ENCODE assay signal across 22 cellular contexts in the genomic region with DNA sequence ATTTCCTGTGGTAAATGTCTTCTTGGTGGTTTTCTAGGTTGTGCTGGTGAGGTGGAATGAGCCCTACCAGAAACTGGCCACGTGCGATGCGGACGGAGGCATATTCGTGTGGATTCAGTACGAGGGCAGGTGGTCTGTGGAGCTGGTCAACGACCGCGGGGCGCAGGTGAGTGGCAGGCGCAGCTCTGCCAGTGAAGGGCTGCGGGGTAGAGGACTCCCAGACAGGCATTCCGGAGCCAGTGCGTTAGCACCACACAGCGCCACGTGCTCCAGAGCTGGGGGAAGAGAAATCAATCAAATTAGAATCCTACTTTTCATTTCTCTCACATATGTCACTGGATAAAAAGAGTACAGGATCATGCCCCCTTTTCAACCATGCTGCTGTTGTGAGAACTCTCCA.
DNase-seq lines count a peak whose midpoint lies in the region; FAIRE-seq and TF ChIP-seq lines count a peak whose summit lies in the region.
"Had no signal": no experiment of that assay in that cellular context is flagged by ENCODE, and none has a peak within 500 bp of the region (broad histone marks: within the 10 kb centered on the region; RNA-seq: fewer than 3 reads in every experiment).

No MANE protein-coding gene starts in this region.

- no peak overlapping the region for H3K4me3 Mint-ChIP-seq in astrocyte (ENCODE audit: unreplicated experiment)
- H3K4me3 Mint-ChIP-seq: B cell; CD8-positive, alpha-beta memory T cell had no signal

- H3K27me3 Mint-ChIP-seq in astrocyte (ENCODE audit: low read depth, unreplicated experiment), result no peaks in the 10 kb centered on the region
- H3K27me3 Mint-ChIP-seq: B cell; CD8-positive, alpha-beta memory T cell had no signal

- no peak overlapping the region for H3K23ac ChIP-seq in mesenchymal stem cell (ENCODE audit: low read length in 2 of 2)

- DNase-seq in NCI-H748 (lab: John Stamatoyannopoulos, UW; ENCODE audit: unreplicated experiment) (peak; percentile 6), NCI-H748 treated with DMSO at 0.1 percent for 48 hours (lab: John Stamatoyannopoulos, UW) (no peak), astrocyte (ENCODE audit: low read depth) (no peak), mesenchymal stem cell (no peak), substantia nigra (lab: John Stamatoyannopoulos, UW) (no peak), NOMO-1 treated with DMSO at 0.1 percent for 48 hours (lab: John Stamatoyannopoulos, UW; ENCODE audit: unreplicated experiment) (no peak), smooth muscle cell (lab: John Stamatoyannopoulos, UW; ENCODE audit: unreplicated experiment) (no peak), T-helper 2 cell (no peak)
- DNase-seq: CD8-positive, alpha-beta memory T cell; DMS79 treated with DMSO at 0.1 percent for 48 hours; GF-D8; Karpas-422; NCI-H1105; NCI-H1436 treated with DMSO at 0.1 percent for 48 hours; NCI-H187 treated with DMSO at 0.1 percent for 48 hours; NCI-H2171 treated with DMSO at 0.1 percent for 48 hours; NCI-H524 treated with DMSO at 0.1 percent for 48 hours; RPMI8226; SHP77 had no signal

- H3K18ac ChIP-seq in mesenchymal stem cell (ENCODE audit: low read depth in 1 of 2, low read length in 2 of 2), result no peak overlapping the region

- no peak for FAIRE-seq in astrocyte (lab: Jason Lieb, UNC)
- FAIRE-seq: GM12891 had no signal

- H2AFZ ChIP-seq in astrocyte (ENCODE audit: low read depth, low read length) (no peak overlapping the region), mesenchymal stem cell (ENCODE audit: low read depth, low read length) (no peak overlapping the region), smooth muscle cell (ENCODE audit: low read depth) (no peak overlapping the region)

- peaks cover 24% of the 10 kb centered on the region for H3K79me1 ChIP-seq in mesenchymal stem cell (replicated peaks; ENCODE audit: low read length, poor library complexity, severe bottlenecking)

- peaks cover 2% of the 10 kb centered on the region for H3K9me3 Mint-ChIP-seq in astrocyte (ENCODE audit: unreplicated experiment)
- H3K9me3 Mint-ChIP-seq: CD8-positive, alpha-beta memory T cell had no signal

- no peak overlapping the region for H2BK15ac ChIP-seq in mesenchymal stem cell (ENCODE audit: low read depth, poor library complexity, severe bottlenecking)

- H4K20me1 ChIP-seq in astrocyte (ENCODE audit: insufficient read depth, low read length), result no peaks in the 10 kb centered on the region
- peaks cover 20% of the 10 kb centered on the region for H4K20me1 ChIP-seq in smooth muscle cell (ENCODE audit: low read depth)

- H3K9me3 ChIP-seq in astrocyte (ENCODE audit: insufficient read depth, low read depth, low read length) (no peaks in the 10 kb centered on the region), mesenchymal stem cell (ENCODE audit: control insufficient read depth, low read length) (no peaks in the 10 kb centered on the region), smooth muscle cell (replicated peaks; ENCODE audit: low read depth) (no peaks in the 10 kb centered on the region)

- H3K36me3 Mint-ChIP-seq in astrocyte (ENCODE audit: low read depth, unreplicated experiment), result peaks cover 21% of the 10 kb centered on the region

- no peak overlapping the region for H2BK120ac ChIP-seq in mesenchymal stem cell (ENCODE audit: low read depth, low read length)

- H3K27me3 ChIP-seq in astrocyte (ENCODE audit: insufficient read depth, low read length), result no peaks in the 10 kb centered on the region
- H3K27me3 ChIP-seq in mesenchymal stem cell (ENCODE audit: control insufficient read depth in 1 of 2, insufficient read depth in 1 of 2, low read length in 2 of 2), result no peaks in the 10 kb centered on the region
- no peaks in the 10 kb centered on the region for H3K27me3 ChIP-seq in smooth muscle cell (ENCODE audit: low read depth)

- 94% methylated on average over 13 of the region's 16 CpGs for WGBS in mesenchymal stem cell
- WGBS in smooth muscle cell (ENCODE audit: low lambda C conversion rate), result 98% methylated on average over 16 of the region's 16 CpGs

- no peak overlapping the region for H2AK5ac ChIP-seq in mesenchymal stem cell (ENCODE audit: low read length, severe bottlenecking)

- no peak overlapping the region for H3K27ac ChIP-seq in astrocyte (ENCODE audit: low read depth, low read length)
- no peak overlapping the region for H3K27ac ChIP-seq in mesenchymal stem cell (ENCODE audit: low read length, poor library complexity, severe bottlenecking)
- H3K27ac ChIP-seq in substantia nigra (ENCODE audit: low read depth, low read length, poor library complexity, severe bottlenecking), result peak overlapping the region; percentile 70
- no peak overlapping the region for H3K27ac ChIP-seq in smooth muscle cell (ENCODE audit: low read depth)
- H3K27ac ChIP-seq: 22Rv1 had no signal

- H3K4ac ChIP-seq in mesenchymal stem cell (ENCODE audit: low read depth in 1 of 2, low read length in 2 of 2), result no peak overlapping the region

- TF ChIP-seq CTCF in astrocyte (IDR thresholded peaks at IDR 0.05; ENCODE audit: insufficient read depth, low read depth, low read length) (no peak), smooth muscle cell (IDR thresholded peaks at IDR 0.05; ENCODE audit: borderline replicate concordance, insufficient read depth, poor library complexity, severe bottlenecking) (no peak)

- H3K36me3 ChIP-seq in astrocyte (ENCODE audit: insufficient read depth, low read length), result peaks cover 3% of the 10 kb centered on the region
- H3K36me3 ChIP-seq in mesenchymal stem cell (ENCODE audit: control insufficient read depth in 1 of 2, insufficient read depth in 2 of 2, low read depth in 1 of 2, low read length in 2 of 2), result peaks cover 10 to 25% of the 10 kb centered on the region in 2 experiments
- H3K36me3 ChIP-seq in smooth muscle cell (ENCODE audit: low read depth), result no peaks in the 10 kb centered on the region

- H3K4me2 ChIP-seq in astrocyte (ENCODE audit: low read length), result no peak overlapping the region
- no peak overlapping the region for H3K4me2 ChIP-seq in mesenchymal stem cell (ENCODE audit: low read length, poor library complexity, severe bottlenecking)
- no peak overlapping the region for H3K4me2 ChIP-seq in smooth muscle cell

- no peak overlapping the region for H4K91ac ChIP-seq in mesenchymal stem cell (ENCODE audit: low read length)

- H2BK5ac ChIP-seq in mesenchymal stem cell (ENCODE audit: low read depth, low read length, poor library complexity, severe bottlenecking), result no peak overlapping the region

- peak overlapping the region in 1 of 2 experiments; percentile 63 for H2BK12ac ChIP-seq in mesenchymal stem cell (ENCODE audit: low read length in 2 of 2)

- H3K79me2 ChIP-seq in astrocyte (ENCODE audit: insufficient read depth, low read length), result peaks cover 8% of the 10 kb centered on the region
- peaks cover 14% of the 10 kb centered on the region for H3K79me2 ChIP-seq in smooth muscle cell (ENCODE audit: low read depth)

- H3K14ac ChIP-seq in mesenchymal stem cell (ENCODE audit: low read length in 2 of 2), result no peak overlapping the region

- H3K4me3 ChIP-seq in astrocyte (ENCODE audit: insufficient read depth, low read depth, low read length), result no peak overlapping the region
- H3K4me3 ChIP-seq in mesenchymal stem cell (ENCODE audit: insufficient read depth in 1 of 2, low read depth in 1 of 2, low read length in 2 of 2), result no peak overlapping the region
- H3K4me3 ChIP-seq in smooth muscle cell, result no peak overlapping the region

- H3K4me1 Mint-ChIP-seq in astrocyte (ENCODE audit: low read depth, unreplicated experiment), result peaks cover 45% of the 10 kb centered on the region

- H3K4me1 ChIP-seq in astrocyte (ENCODE audit: insufficient read depth, low read length) (peaks cover 29% of the 10 kb centered on the region), mesenchymal stem cell (ENCODE audit: control insufficient read depth, insufficient read depth, low read depth, low read length) (peaks cover 7% of the 10 kb centered on the region), smooth muscle cell (ENCODE audit: low read depth) (peaks cover 9% of the 10 kb centered on the region)

- H3K9ac ChIP-seq in astrocyte (ENCODE audit: low read length) (no peak overlapping the region), mesenchymal stem cell (ENCODE audit: low read length) (no peak overlapping the region), smooth muscle cell (ENCODE audit: low read depth) (no peak overlapping the region)

- peak overlapping the region; percentile 19 for H4K8ac ChIP-seq in mesenchymal stem cell (ENCODE audit: low read length)

- peaks cover 13% of the 10 kb centered on the region for H3F3A ChIP-seq in smooth muscle cell (ENCODE audit: low read depth)

- peak overlapping the region; percentile 47 for H3K27ac Mint-ChIP-seq in astrocyte (ENCODE audit: unreplicated experiment)
- H3K27ac Mint-ChIP-seq: B cell had no signal
